18 cellular contexts compared by ENCODE assay signal in the genomic region with DNA sequence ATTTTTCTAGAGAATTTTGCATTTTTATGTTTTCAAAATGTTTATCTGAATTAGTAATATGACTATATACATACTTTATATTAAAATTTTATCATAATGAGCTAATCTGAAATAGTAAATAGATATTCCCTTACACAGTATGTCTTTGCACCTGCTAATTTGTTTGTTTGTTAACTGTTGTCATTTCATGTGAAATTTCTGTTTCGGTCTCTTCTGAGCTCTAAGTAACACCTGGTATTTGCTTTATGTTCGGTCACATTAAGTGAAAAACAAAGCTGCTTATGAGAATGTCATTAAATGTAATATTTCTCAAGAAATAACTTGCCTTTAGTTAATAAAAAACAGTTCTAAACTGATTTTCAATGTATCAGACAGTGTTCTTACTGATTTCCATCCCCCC.
DNase-seq lines count a peak whose midpoint lies in the region; ATAC-seq, FAIRE-seq and TF ChIP-seq lines count a peak whose summit lies in the region.
"Had no signal": no experiment of that assay in that cellular context is flagged by ENCODE, and none has a peak within 500 bp of the region (broad histone marks: within the 10 kb centered on the region; RNA-seq: fewer than 3 reads in every experiment).

No MANE protein-coding gene starts in this region.

- H3K36me3 ChIP-seq in HepG2 (replicated peaks in 1 of 2; ENCODE audit: control insufficient read depth in 1 of 2, insufficient read depth in 2 of 2, low read length in 2 of 2), result peaks cover 0 to 3% of the 10 kb centered on the region in 2 experiments; a peak in 1 of 5 replicates
- H3K36me3 ChIP-seq in adrenal gland (replicated peaks in 1 of 2), result no peaks in the 10 kb centered on the region
- H3K36me3 ChIP-seq: colonic mucosa, gastroesophageal sphincter, left ventricle myocardium inferior had no signal

- H3K4me1 ChIP-seq in HepG2 (ENCODE audit: insufficient read depth, low read length) (peaks cover 100% of the 10 kb centered on the region), adrenal gland (replicated peaks in 1 of 2) (peaks cover 11 to 78% of the 10 kb centered on the region in 2 donors)
- H3K4me1 ChIP-seq: colonic mucosa had no signal

- FAIRE-seq in HepG2 (lab: Jason Lieb, UNC), result no peak
- FAIRE-seq: D721Med, H54 had no signal

- TF ChIP-seq POLR2A in HepG2 (IDR thresholded peaks at IDR 0.05; ENCODE audit: insufficient read depth in 1 of 2, low read depth in 2 of 2, low read length in 2 of 2) (no peak), adrenal gland (IDR thresholded peaks at IDR 0.05) (no peak)

- H3K4me2 ChIP-seq in HepG2 (ENCODE audit: low read depth, low read length), result peak overlapping the region; percentile 57

- no peak for TF ChIP-seq RAD21 in HepG2 (CRISPR knock-in tag; IDR thresholded peaks at IDR 0.05)

- ATAC-seq in GM19023 (IDR thresholded peaks at IDR 0.05; ENCODE audit: unreplicated experiment), result peak; percentile 50
- peak; percentile 42 for ATAC-seq in GM21737 (IDR thresholded peaks at IDR 0.05; ENCODE audit: unreplicated experiment)
- peak; percentile 35 for ATAC-seq in HG03442 (IDR thresholded peaks at IDR 0.05; ENCODE audit: unreplicated experiment)
- no peak for ATAC-seq in HepG2
- ATAC-seq: gastroesophageal sphincter had no signal

- H3K4me3 ChIP-seq in HepG2 (replicated peaks in 1 of 3; ENCODE audit: insufficient read depth in 1 of 3, low read depth in 2 of 3, low read length in 3 of 3) (no peak overlapping the region), adrenal gland (no peak overlapping the region)
- H3K4me3 ChIP-seq: colonic mucosa, gastroesophageal sphincter, left ventricle myocardium inferior, testis had no signal

- no peak overlapping the region for H2AFZ ChIP-seq in HepG2 (ENCODE audit: low read length)

- H3K9ac ChIP-seq in HepG2 (ENCODE audit: insufficient read depth, low read depth, low read length), result no peak overlapping the region

- no peak for TF ChIP-seq EP300 in HepG2 (IDR thresholded peaks at IDR 0.05; ENCODE audit: low read depth in 2 of 2, low read length in 2 of 2)
- TF ChIP-seq EP300 in HepG2 (CRISPR knock-in tag; IDR thresholded peaks at IDR 0.05; ENCODE audit: borderline replicate concordance), result no peak

- TF ChIP-seq CTCF in HepG2 (CRISPR knock-in tag; IDR thresholded peaks at IDR 0.05) (no peak), adrenal gland (IDR thresholded peaks at IDR 0.05) (no peak)

- BruUV-seq in HepG2 (replicated peaks; lab: Mats Ljungman, UMichigan), result TSS peak; percentile 47

- no peaks in the 10 kb centered on the region for H3K9me3 ChIP-seq in HepG2 (ENCODE audit: low read length)
- no peaks in the 10 kb centered on the region for H3K9me3 ChIP-seq in adrenal gland (replicated peaks in 1 of 3)
- H3K9me3 ChIP-seq: colonic mucosa, gastroesophageal sphincter, left ventricle myocardium inferior, testis had no signal

- H3K27ac ChIP-seq in HepG2 (ENCODE audit: extremely low read length, insufficient read depth, low read length), result peak overlapping the region; percentile 84
- no peak overlapping the region for H3K27ac ChIP-seq in adrenal gland
- H3K27ac ChIP-seq: colonic mucosa, gastroesophageal sphincter, testis had no signal

- H3K27me3 ChIP-seq in HepG2 (ENCODE audit: control insufficient read depth in 1 of 2, insufficient read depth in 2 of 2, low read length in 2 of 2), result no peaks in the 10 kb centered on the region
- H3K27me3 ChIP-seq in adrenal gland, result no peaks in the 10 kb centered on the region
- H3K27me3 ChIP-seq: colonic mucosa, gastroesophageal sphincter, testis had no signal

- peaks cover 88% of the 10 kb centered on the region for H4K20me1 ChIP-seq in HepG2 (ENCODE audit: insufficient read depth, low read length)

- in situ Hi-C loops in HepG2 (cut with HindIII; ENCODE audit: extremely low pct_ligation_motif_present, low pct_unique_long_range_greater_than_20kb), result no loop called here

- DNase-seq in HepG2 (ENCODE audit: low spot score) (no peak), NCI-H1417 treated with DMSO at 0.1 percent for 48 hours (lab: John Stamatoyannopoulos, UW) (no peak), T-helper 9 cell (no peak), adrenal gland (no peak)
- DNase-seq: activated CD4-positive, alpha-beta T cell treated with anti-CD3 and anti-CD28 coated beads for 48 hours; activated naive CD4-positive, alpha-beta T cell treated with anti-CD3 and anti-CD28 coated beads for 36 hours; activated T-cell treated with anti-CD3 and anti-CD28 coated beads for 4 hours; colonic mucosa; left ventricle myocardium inferior; NCI-H1436 treated with DMSO at 0.1 percent for 48 hours; NCI-H345; testis had no signal

- intact Hi-C loops in HepG2 (cut with micrococcal nuclease; ENCODE audit: unreplicated experiment), result no loop called here
- intact Hi-C loops in adrenal gland (cut with DNase I), result no loop called here

- peaks cover 100% of the 10 kb centered on the region for H3K79me2 ChIP-seq in HepG2 (ENCODE audit: insufficient read depth, low read length)

- POLR2A ChIA-PET in HepG2 (lab: Yijun Ruan, JAX), result interaction anchor here (1.5 to 5.0 kb wide), 3 partner anchors 39 to 259 kb away, joined by 4 to 37 read pairs (median 18); no protein-coding TSS in a partner anchor

- 51% methylated on average over 2 of the region's 2 CpGs for WGBS in HepG2 (ENCODE audit: low lambda C conversion rate)
- WGBS in adrenal gland, 4 donors, result 92 to 98% (median 97%) methylated on average over 2 of the region's 2 CpGs

- CTCF ChIA-PET in HepG2 (lab: Yijun Ruan, JAX; ENCODE audit: low intra/inter-chr PET ratio, low total read pairs), result no interaction called here

TF ChIP-seq in HepG2, 621 proteins besides CTCF, POLR2A, EP300 and RAD21:
- TF ChIP-seq, protein P1, sequence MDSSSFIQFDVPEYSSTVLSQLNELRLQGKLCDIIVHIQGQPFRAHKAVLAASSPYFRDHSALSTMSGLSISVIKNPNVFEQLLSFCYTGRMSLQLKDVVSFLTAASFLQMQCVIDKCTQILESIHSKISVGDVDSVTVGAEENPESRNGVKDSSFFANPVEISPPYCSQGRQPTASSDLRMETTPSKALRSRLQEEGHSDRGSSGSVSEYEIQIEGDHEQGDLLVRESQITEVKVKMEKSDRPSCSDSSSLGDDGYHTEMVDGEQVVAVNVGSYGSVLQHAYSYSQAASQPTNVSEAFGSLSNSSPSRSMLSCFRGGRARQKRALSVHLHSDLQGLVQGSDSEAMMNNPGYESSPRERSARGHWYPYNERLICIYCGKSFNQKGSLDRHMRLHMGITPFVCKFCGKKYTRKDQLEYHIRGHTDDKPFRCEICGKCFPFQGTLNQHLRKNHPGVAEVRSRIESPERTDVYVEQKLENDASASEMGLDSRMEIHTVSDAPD (CRISPR knock-in tag; IDR thresholded peaks at IDR 0.05), result 0 out of 2 replicates have a peak, but pooled peaks have one; percentile 5
- no peak for TF ChIP-seq SCMH1 (CRISPR knock-in tag; IDR thresholded peaks at IDR 0.05; ENCODE audit: borderline replicate concordance)
TF ChIP-seq in HepG2: peak in this region for 1.
